ENCODE assay signal across 19 cellular contexts in genomic region chr9:3825724-3826123, GRCh38.
DNase-seq lines count a peak whose midpoint lies in the region; ATAC-seq and TF ChIP-seq lines count a peak whose summit lies in the region.
"Had no signal": no experiment of that assay in that cellular context is flagged by ENCODE, and none has a peak within 500 bp of the region (broad histone marks: within the 10 kb centered on the region; RNA-seq: fewer than 3 reads in every experiment).

No MANE protein-coding gene starts in this region.

- H3K4me2 ChIP-seq in SK-N-SH (no peak overlapping the region), hepatocyte (peak overlapping the region; percentile 48)
- H3K4me2 ChIP-seq: KMS-11 had no signal

- H3K79me2 ChIP-seq in SK-N-SH (ENCODE audit: insufficient read depth) (no peaks in the 10 kb centered on the region), hepatocyte (no peaks in the 10 kb centered on the region)

- intact Hi-C loops in CD4-positive, alpha-beta T cell (cut with DNase I, micrococcal nuclease), result no loop called here
- intact Hi-C loops in CD14-positive monocyte (cut with micrococcal nuclease), result no loop called here

- H4K20me1 ChIP-seq in SK-N-SH (ENCODE audit: insufficient read depth), result no peaks in the 10 kb centered on the region
- H4K20me1 ChIP-seq in hepatocyte (ENCODE audit: insufficient read depth, poor library complexity, severe bottlenecking), result no peaks in the 10 kb centered on the region

- no peak for ATAC-seq in SK-N-SH treated with all-trans-retinoic acid at 6 μM for 48 hours
- no peak for ATAC-seq in CD4-positive, alpha-beta T cell (ENCODE audit: poor library complexity)
- ATAC-seq: GM12878 had no signal

- TF ChIP-seq RAD21 in SK-N-SH (IDR thresholded peaks at IDR 0.05; ENCODE audit: low read length), result no peak

- H3K4me1 ChIP-seq in SK-N-SH (ENCODE audit: control insufficient read depth in 1 of 2, insufficient read depth in 2 of 2, low read depth in 1 of 2, low read length in 1 of 2), result peaks cover 0 to 26% of the 10 kb centered on the region in 2 experiments; a peak in 2 of 4 replicates
- H3K4me1 ChIP-seq in hepatocyte (ENCODE audit: insufficient read depth), result peaks cover 11% of the 10 kb centered on the region

- WGBS in SK-N-SH (ENCODE audit: low lambda C conversion rate), result 31% methylated on average over 3 of the region's 4 CpGs
- WGBS in hepatocyte (ENCODE audit: low lambda C conversion rate, missing lambda C conversion rate), result 36% methylated on average over 4 of the region's 4 CpGs

- H3K4me3 ChIP-seq in SK-N-SH (ENCODE audit: low read depth in 2 of 2, low read length in 1 of 2) (no peak overlapping the region), hepatocyte (no peak overlapping the region)
- H3K4me3 ChIP-seq: GM12878, GM23248 had no signal

- POLR2A ChIA-PET in SK-N-SH (lab: Yijun Ruan, JAX), result no interaction called here
- POLR2A ChIA-PET in CD4-positive, alpha-beta T cell (lab: Charles Lee), result no interaction called here

- no peaks in the 10 kb centered on the region for H3K9me3 Mint-ChIP-seq in CD4-positive, alpha-beta T cell
- peaks cover 0 to 4% (median 0%) of the 10 kb centered on the region in 7 donors for H3K9me3 Mint-ChIP-seq in CD14-positive monocyte
- H3K9me3 Mint-ChIP-seq: CD4-positive, alpha-beta memory T cell had no signal

- no peaks in the 10 kb centered on the region for H3K4me1 Mint-ChIP-seq in CD4-positive, alpha-beta T cell (ENCODE audit: low read depth)
- no peaks in the 10 kb centered on the region for H3K4me1 Mint-ChIP-seq in CD14-positive monocyte
- H3K4me1 Mint-ChIP-seq: CD4-positive, alpha-beta memory T cell had no signal

- no peaks in the 10 kb centered on the region for H3K27me3 Mint-ChIP-seq in CD4-positive, alpha-beta T cell
- peaks cover 0 to 3% (median 2%) of the 10 kb centered on the region in 3 donors for H3K27me3 Mint-ChIP-seq in CD14-positive monocyte (ENCODE audit: low read depth in 3 of 3)

- H3K9ac ChIP-seq in SK-N-SH, result no peak overlapping the region
- H3K9ac ChIP-seq: GM23248, KMS-11 had no signal

- peaks cover 4% of the 10 kb centered on the region for H3F3A ChIP-seq in SK-N-SH (replicated peaks; ENCODE audit: insufficient read depth)

- CTCF ChIA-PET in SK-N-SH (lab: Yijun Ruan, JAX), result interaction anchor here (1.0 to 1.8 kb wide), 2 partner anchors 15 to 23 kb away, joined by 3 to 5 read pairs; no protein-coding TSS in a partner anchor
- CTCF ChIA-PET in CD4-positive, alpha-beta T cell (lab: Charles Lee), result no interaction called here

- no peak overlapping the region for H3K27ac Mint-ChIP-seq in CD4-positive, alpha-beta T cell
- no peak overlapping the region for H3K27ac Mint-ChIP-seq in CD14-positive monocyte
- H3K27ac Mint-ChIP-seq: CD4-positive, alpha-beta memory T cell had no signal

- no peak overlapping the region for H2AFZ ChIP-seq in SK-N-SH (ENCODE audit: low read depth)
- no peak overlapping the region for H2AFZ ChIP-seq in hepatocyte
- H2AFZ ChIP-seq: GM23248 had no signal

- H3K36me3 ChIP-seq in SK-N-SH (replicated peaks in 1 of 2; ENCODE audit: control insufficient read depth in 1 of 2, insufficient read depth in 2 of 2, low read length in 1 of 2), result peaks cover 3 to 16% of the 10 kb centered on the region in 2 experiments
- no peaks in the 10 kb centered on the region for H3K36me3 ChIP-seq in hepatocyte (replicated peaks; ENCODE audit: insufficient read depth, low read depth)

- DNase-seq in SK-N-SH (peak; percentile 22), NCI-H69 (lab: John Stamatoyannopoulos, UW) (peak; percentile 24), hepatocyte (ENCODE audit: low spot score) (no peak), CD14-positive monocyte (ENCODE audit: low spot score) (no peak)
- DNase-seq in stimulated activated CD4-positive, alpha-beta T cell treated with anti-CD3 and anti-CD28 coated beads, Interleukin-15, amount 100 ng/mL, for 24 hours, result no peak
- DNase-seq in CD4-positive, alpha-beta T cell, result no peak
- DNase-seq in activated T-cell treated with anti-CD3 and anti-CD28 coated beads, Interleukin-2, amount 50 U/mL, for 1 hour, result no peak
- DNase-seq: 8988T; Calu3; CD4-positive, alpha-beta memory T cell; GM23248; NCI-H1048; NCI-H1436; NCI-H1930; NCI-H774; SHP77 had no signal

- no peak overlapping the region for H3K4me3 Mint-ChIP-seq in CD4-positive, alpha-beta T cell
- H3K4me3 Mint-ChIP-seq in CD14-positive monocyte, result no peak overlapping the region
- H3K4me3 Mint-ChIP-seq: CD4-positive, alpha-beta memory T cell had no signal

- no peaks in the 10 kb centered on the region for H3K9me3 ChIP-seq in SK-N-SH
- H3K9me3 ChIP-seq in hepatocyte (ENCODE audit: low read depth), result no peaks in the 10 kb centered on the region
- H3K9me3 ChIP-seq in CD4-positive, alpha-beta T cell (ENCODE audit: control insufficient read depth, low read length), result no peaks in the 10 kb centered on the region

- TF ChIP-seq CTCF in SK-N-SH (IDR thresholded peaks at IDR 0.05), result no peak
- TF ChIP-seq CTCF in hepatocyte (IDR thresholded peaks at IDR 0.05; ENCODE audit: poor library complexity), result no peak
- no peak for TF ChIP-seq CTCF in CD4-positive, alpha-beta T cell (IDR thresholded peaks at IDR 0.05)
- no peak for TF ChIP-seq CTCF in CD14-positive monocyte (IDR thresholded peaks at IDR 0.05)

- no peaks in the 10 kb centered on the region for H3K27me3 ChIP-seq in SK-N-SH (ENCODE audit: insufficient read depth)
- H3K27me3 ChIP-seq in hepatocyte, result no peaks in the 10 kb centered on the region
- H3K27me3 ChIP-seq in CD4-positive, alpha-beta T cell (ENCODE audit: control insufficient read depth, insufficient read depth, low read length), result no peaks in the 10 kb centered on the region

- H3K27ac ChIP-seq in SK-N-SH (ENCODE audit: low read depth in 2 of 2, low read length in 1 of 2) (peak overlapping the region in 1 of 2 experiments; percentile 94; a peak in 1 of 4 replicates), hepatocyte (no peak overlapping the region)
- no peak overlapping the region for H3K27ac ChIP-seq in CD4-positive, alpha-beta T cell (ENCODE audit: low read depth, low read length)
- H3K27ac ChIP-seq: GM23248, KMS-11 had no signal

- H3K36me3 Mint-ChIP-seq in CD4-positive, alpha-beta T cell (ENCODE audit: low read depth), result no peaks in the 10 kb centered on the region
- no peaks in the 10 kb centered on the region for H3K36me3 Mint-ChIP-seq in CD14-positive monocyte
- H3K36me3 Mint-ChIP-seq: CD4-positive, alpha-beta memory T cell had no signal

- TF ChIP-seq EP300 in SK-N-SH (IDR thresholded peaks at IDR 0.05; ENCODE audit: borderline replicate concordance in 1 of 2, low read depth in 1 of 2, low read length in 1 of 2), result peak in 1 of 2 experiments; percentile 17; a peak in 1 of 4 replicates

- H3K9me2 ChIP-seq in SK-N-SH (no peaks in the 10 kb centered on the region), hepatocyte (replicated peaks; ENCODE audit: insufficient read depth) (no peaks in the 10 kb centered on the region)

TF ChIP-seq in SK-N-SH, 30 proteins besides CTCF, POLR2A, EP300 and RAD21 (continues in another document):
- TF ChIP-seq REST (IDR thresholded peaks at IDR 0.05; ENCODE audit: low read depth, low read length), result no peak

TF ChIP-seq in SK-N-SH treated with all-trans-retinoic acid at 6 μM for 48 hours, 23 proteins besides CTCF, POLR2A, EP300 and RAD21 (continues in another document):
- TF ChIP-seq ZNF565 (CRISPR knock-in tag; conservative IDR thresholded peaks at IDR 0.05; ENCODE audit: low read depth) (no peak), ESRRG (CRISPR knock-in tag; IDR thresholded peaks at IDR 0.05) (no peak), ZC3H10 (CRISPR knock-in tag; IDR thresholded peaks at IDR 0.05) (no peak), CSRNP3 (CRISPR knock-in tag; IDR thresholded peaks at IDR 0.05) (no peak), ISL1 (CRISPR knock-in tag; IDR thresholded peaks at IDR 0.05) (no peak)
- TF ChIP-seq, protein P1, sequence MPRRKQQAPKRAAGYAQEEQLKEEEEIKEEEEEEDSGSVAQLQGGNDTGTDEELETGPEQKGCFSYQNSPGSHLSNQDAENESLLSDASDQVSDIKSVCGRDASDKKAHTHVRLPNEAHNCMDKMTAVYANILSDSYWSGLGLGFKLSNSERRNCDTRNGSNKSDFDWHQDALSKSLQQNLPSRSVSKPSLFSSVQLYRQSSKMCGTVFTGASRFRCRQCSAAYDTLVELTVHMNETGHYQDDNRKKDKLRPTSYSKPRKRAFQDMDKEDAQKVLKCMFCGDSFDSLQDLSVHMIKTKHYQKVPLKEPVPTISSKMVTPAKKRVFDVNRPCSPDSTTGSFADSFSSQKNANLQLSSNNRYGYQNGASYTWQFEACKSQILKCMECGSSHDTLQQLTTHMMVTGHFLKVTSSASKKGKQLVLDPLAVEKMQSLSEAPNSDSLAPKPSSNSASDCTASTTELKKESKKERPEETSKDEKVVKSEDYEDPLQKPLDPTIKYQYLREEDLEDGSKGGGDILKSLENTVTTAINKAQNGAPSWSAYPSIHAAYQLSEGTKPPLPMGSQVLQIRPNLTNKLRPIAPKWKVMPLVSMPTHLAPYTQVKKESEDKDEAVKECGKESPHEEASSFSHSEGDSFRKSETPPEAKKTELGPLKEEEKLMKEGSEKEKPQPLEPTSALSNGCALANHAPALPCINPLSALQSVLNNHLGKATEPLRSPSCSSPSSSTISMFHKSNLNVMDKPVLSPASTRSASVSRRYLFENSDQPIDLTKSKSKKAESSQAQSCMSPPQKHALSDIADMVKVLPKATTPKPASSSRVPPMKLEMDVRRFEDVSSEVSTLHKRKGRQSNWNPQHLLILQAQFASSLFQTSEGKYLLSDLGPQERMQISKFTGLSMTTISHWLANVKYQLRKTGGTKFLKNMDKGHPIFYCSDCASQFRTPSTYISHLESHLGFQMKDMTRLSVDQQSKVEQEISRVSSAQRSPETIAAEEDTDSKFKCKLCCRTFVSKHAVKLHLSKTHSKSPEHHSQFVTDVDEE (CRISPR knock-in tag; IDR thresholded peaks at IDR 0.05), result no peak

Comparison
In these comparisons a context has a peak if more than half of its experiments do, and no peak if none do; other contexts are left out.
1. DNase-seq: peak in SK-N-SH (single experiment) and NCI-H69 (single experiment); none in hepatocyte (single experiment), stimulated activated CD4-positive, alpha-beta T cell treated with anti-CD3 and anti-CD28 coated beads, Interleukin-15, amount 100 ng/mL, for 24 hours (single experiment), CD4-positive, alpha-beta T cell (0 of 10), activated T-cell treated with anti-CD3 and anti-CD28 coated beads, Interleukin-2, amount 50 U/mL, for 1 hour (single experiment) and CD14-positive monocyte (single experiment).